8 cellular contexts compared by ENCODE assay signal in the genomic region with DNA sequence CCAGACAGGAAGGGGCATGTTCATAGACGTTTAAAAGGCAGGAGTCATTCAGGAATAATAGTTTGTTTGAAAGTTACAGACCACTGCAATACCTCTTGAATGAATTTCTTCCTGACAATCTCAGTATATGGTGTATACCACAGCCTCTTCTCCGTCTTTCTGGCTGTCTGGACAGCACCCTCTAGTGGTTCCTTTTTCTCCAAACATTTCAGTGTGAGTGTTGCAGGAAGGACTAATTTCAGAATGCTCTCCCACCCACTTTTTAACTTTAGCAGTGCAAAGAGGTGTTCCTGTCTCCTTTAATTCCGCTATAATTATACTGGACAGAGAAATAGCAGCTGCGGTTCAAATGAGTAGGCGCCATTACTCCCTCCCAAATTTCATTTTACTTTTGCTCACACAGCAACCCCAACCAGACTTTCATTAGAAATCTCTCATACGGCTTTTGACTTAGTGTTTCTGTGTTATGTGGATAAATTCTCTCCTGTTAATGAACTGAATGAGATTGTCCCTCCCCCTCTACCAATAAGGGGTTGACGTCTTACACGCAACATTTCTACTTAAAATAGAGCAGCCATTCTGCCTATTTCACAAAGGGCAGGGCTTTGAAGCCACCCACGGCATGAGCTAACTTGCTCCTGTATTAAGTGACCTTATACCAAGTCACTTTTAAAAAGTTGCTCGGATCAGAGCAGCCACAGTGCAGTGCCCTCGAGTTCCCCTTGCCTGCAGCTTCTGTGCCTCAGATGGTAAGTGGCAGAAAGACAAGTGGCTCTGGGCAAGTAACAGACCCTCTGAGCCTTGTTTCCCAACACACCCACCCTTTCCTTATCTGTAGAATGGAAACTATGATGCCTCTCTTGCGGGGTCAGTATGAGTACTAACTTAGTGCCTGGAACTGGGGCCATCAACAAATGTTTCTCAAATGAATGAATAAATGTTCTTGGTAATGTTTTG.
DNase-seq lines count a peak whose midpoint lies in the region; ATAC-seq, FAIRE-seq and TF ChIP-seq lines count a peak whose summit lies in the region.

No MANE protein-coding gene starts in this region.

- no peaks in the 10 kb centered on the region for H3K79me2 ChIP-seq in HepG2 (ENCODE audit: insufficient read depth, low read length)

- TF ChIP-seq POLR2A in HepG2 (IDR thresholded peaks at IDR 0.05; ENCODE audit: insufficient read depth in 1 of 2, low read depth in 2 of 2, low read length in 2 of 2), result no peak

- H3K27me3 ChIP-seq in bronchial epithelial cell (ENCODE audit: control insufficient read depth, insufficient read depth, low read length), result no peaks in the 10 kb centered on the region
- peaks cover 2 to 25% of the 10 kb centered on the region in 2 experiments; a peak in 4 of 5 replicates for H3K27me3 ChIP-seq in HepG2 (ENCODE audit: control insufficient read depth in 1 of 2, insufficient read depth in 2 of 2, low read length in 2 of 2)

- peaks cover 6% of the 10 kb centered on the region; the same call in 1 of the 2 replicates for H3K4me1 ChIP-seq in HepG2 (ENCODE audit: insufficient read depth, low read length)

- TF ChIP-seq CTCF in bronchial epithelial cell (IDR thresholded peaks at IDR 0.05; ENCODE audit: insufficient read depth, low read length, severe bottlenecking), result peak; percentile 45
- peak; percentile 64 for TF ChIP-seq CTCF in HepG2 (CRISPR knock-in tag; IDR thresholded peaks at IDR 0.05)

- H3K27ac ChIP-seq in HepG2 (ENCODE audit: extremely low read length, insufficient read depth, low read length), result no peak overlapping the region

- CTCF ChIA-PET in HepG2 (lab: Yijun Ruan, JAX; ENCODE audit: low intra/inter-chr PET ratio, low total read pairs), result interaction anchor here (1.3 to 1.6 kb wide), 3 partner anchors 30 to 86 kb away, joined by 3 to 6 read pairs (median 6); no protein-coding TSS in a partner anchor

- in situ Hi-C loops in HepG2 (cut with HindIII; ENCODE audit: extremely low pct_ligation_motif_present, low pct_unique_long_range_greater_than_20kb), result no loop called here

- POLR2A ChIA-PET in HepG2 (lab: Yijun Ruan, JAX), result no interaction called here

- H2AFZ ChIP-seq in HepG2 (ENCODE audit: low read length), result no peak overlapping the region

- no peak overlapping the region for H3K4me2 ChIP-seq in HepG2 (ENCODE audit: low read depth, low read length)

- H3K9ac ChIP-seq in HepG2 (ENCODE audit: insufficient read depth, low read depth, low read length), result no peak overlapping the region

- H3K4me3 ChIP-seq in bronchial epithelial cell (ENCODE audit: low read depth, low read length) (no peak overlapping the region), HepG2 (replicated peaks in 1 of 3; ENCODE audit: insufficient read depth in 1 of 3, low read depth in 2 of 3, low read length in 3 of 3) (no peak overlapping the region)

- WGBS in HepG2 (ENCODE audit: low lambda C conversion rate), result 2% methylated on average over 12 of the region's 12 CpGs

- BruUV-seq in HepG2 (replicated peaks; lab: Mats Ljungman, UMichigan), result no TSS peak

- no peaks in the 10 kb centered on the region for H3K9me3 ChIP-seq in HepG2 (ENCODE audit: low read length)

- no peaks in the 10 kb centered on the region for H3K36me3 ChIP-seq in bronchial epithelial cell (ENCODE audit: control insufficient read depth, insufficient read depth, low read length)
- H3K36me3 ChIP-seq in HepG2 (replicated peaks in 1 of 2; ENCODE audit: control insufficient read depth in 1 of 2, insufficient read depth in 2 of 2, low read length in 2 of 2), result no peaks in the 10 kb centered on the region

- H4K20me1 ChIP-seq in HepG2 (ENCODE audit: insufficient read depth, low read length), result no peaks in the 10 kb centered on the region

- TF ChIP-seq RAD21 in HepG2 (CRISPR knock-in tag; IDR thresholded peaks at IDR 0.05), result no peak

- TF ChIP-seq EP300 in HepG2 (IDR thresholded peaks at IDR 0.05; ENCODE audit: low read depth in 2 of 2, low read length in 2 of 2), result no peak
- no peak for TF ChIP-seq EP300 in HepG2 (CRISPR knock-in tag; IDR thresholded peaks at IDR 0.05; ENCODE audit: borderline replicate concordance)

- FAIRE-seq in bronchial epithelial cell (lab: Jason Lieb, UNC) (no peak), HepG2 (lab: Jason Lieb, UNC) (peak; percentile 28)

- peak; percentile 70 for ATAC-seq in Right ventricle myocardium inferior
- peak; percentile 88 for ATAC-seq in HG02885 (IDR thresholded peaks at IDR 0.05; ENCODE audit: poor library complexity, unreplicated experiment)
- ATAC-seq in HepG2, result peak; percentile 92

- intact Hi-C loops in Right ventricle myocardium inferior (cut with DNase I) (loop anchor here (10.0 kb wide), 1 partner anchor 661 kb away; no protein-coding TSS in a partner anchor), cardiac septum (cut with DNase I) (loop anchor here (2.0 to 5.0 kb wide), 2 partner anchors 81 to 659 kb away; no protein-coding TSS in a partner anchor), HepG2 (cut with micrococcal nuclease; ENCODE audit: unreplicated experiment) (loop anchor here (2.0 kb wide), 1 partner anchor 85 kb away; no protein-coding TSS in a partner anchor)

- DNase-seq in Right ventricle myocardium inferior (ENCODE audit: missing footprints), result no peak
- DNase-seq in cardiac septum (ENCODE audit: low spot score), result no peak
- DNase-seq in NCI-H510A (lab: John Stamatoyannopoulos, UW), result peak; percentile 4
- peak; percentile 30 for DNase-seq in bronchial epithelial cell (ENCODE audit: low read depth)
- peak; percentile 51 for DNase-seq in HepG2 (ENCODE audit: low spot score)
- DNase-seq in T1000 (lab: John Stamatoyannopoulos, UW), result no peak
- DNase-seq in activated effector memory CD4-positive, alpha-beta T cell treated with anti-CD3 and anti-CD28 coated beads, Interleukin-2, amount 50 U/mL, for 16 hours, result no peak

TF ChIP-seq in HepG2, 621 proteins besides CTCF, POLR2A, EP300 and RAD21:
- TF ChIP-seq STAG1 (CRISPR knock-in tag; IDR thresholded peaks at IDR 0.05) (peak; percentile 43), BORCS8-MEF2B (CRISPR knock-in tag; IDR thresholded peaks at IDR 0.05) (no peak)
TF ChIP-seq in HepG2: peak in this region for 1.

Comparison
In these comparisons a context has a peak if more than half of its experiments do, and no peak if none do; other contexts are left out.
1. DNase-seq: peak in NCI-H510A (single experiment), bronchial epithelial cell (single experiment) and HepG2 (single experiment); none in Right ventricle myocardium inferior (single experiment), cardiac septum (single experiment), T1000 (single experiment) and activated effector memory CD4-positive, alpha-beta T cell treated with anti-CD3 and anti-CD28 coated beads, Interleukin-2, amount 50 U/mL, for 16 hours (single experiment).
2. Peak in every context shown above with its lines, with median percentiles within 50 percentile points of each other: ATAC-seq.